8 cellular contexts compared by ENCODE assay signal in the genomic region with DNA sequence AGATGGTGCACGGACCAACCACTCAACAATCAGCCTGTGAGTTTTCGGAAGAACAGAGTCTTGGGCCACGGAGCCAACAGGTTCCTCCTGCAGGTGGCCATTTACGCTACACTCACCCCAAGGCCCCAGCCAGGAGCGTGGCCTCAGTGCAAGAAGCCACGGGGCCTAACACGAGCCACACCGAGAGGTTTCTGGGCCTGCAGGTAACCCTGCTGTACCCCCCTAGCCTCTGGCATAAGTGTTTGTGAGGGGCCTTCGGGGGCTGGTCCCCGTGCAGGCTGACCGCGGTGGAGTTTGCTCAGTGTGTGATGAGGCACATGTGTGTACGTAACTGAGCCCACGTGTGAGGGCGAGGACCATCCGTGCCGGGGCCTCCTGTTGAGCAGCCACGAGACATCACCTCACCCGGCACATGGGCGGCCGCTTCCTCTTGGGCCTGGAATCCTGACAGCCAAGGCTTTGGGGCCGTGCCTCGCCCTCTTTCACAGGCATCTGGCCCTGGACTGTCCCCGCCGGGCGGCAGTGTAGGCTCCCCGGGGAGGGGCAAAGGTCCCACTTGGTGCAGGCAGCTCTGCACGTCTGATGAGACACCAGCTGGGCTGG.
DNase-seq lines count a peak whose midpoint lies in the region; ATAC-seq and TF ChIP-seq lines count a peak whose summit lies in the region.

No MANE protein-coding gene starts in this region.

- H3K4me1 ChIP-seq in Caco-2, result no peaks in the 10 kb centered on the region

- intact Hi-C loops in Caco-2 (cut with micrococcal nuclease; ENCODE audit: unreplicated experiment), result no loop called here

- H3K27me3 ChIP-seq in Caco-2 (replicated peaks; ENCODE audit: control insufficient read depth, insufficient read depth, low read length), result no peaks in the 10 kb centered on the region

- BruUV-seq in Caco-2 (replicated peaks; lab: Mats Ljungman, UMichigan), result no TSS peak

- peak overlapping the region; percentile 32 for H3K27ac Mint-ChIP-seq in Caco-2 (ENCODE audit: unreplicated experiment)
- peak overlapping the region; percentile 97 for H3K27ac Mint-ChIP-seq in activated CD8-positive, alpha-beta memory T cell treated with anti-CD3 and anti-CD28 coated beads, Interleukin-2, amount 10 ng/mL, durations not matched to agents 7 days and 5 days
- peak overlapping the region; percentile 89 to 99 (median 94) for H3K27ac Mint-ChIP-seq in naive B cell
- no peak overlapping the region for H3K27ac Mint-ChIP-seq in progenitor cell of endocrine pancreas

- DNase-seq in Caco-2, result peak in 1 of 2 experiments; percentile 33
- peak; percentile 62 for DNase-seq in activated CD8-positive, alpha-beta memory T cell treated with anti-CD3 and anti-CD28 coated beads, Interleukin-2, amount 10 ng/mL, durations not matched to agents 7 days and 5 days
- peak; percentile 9 for DNase-seq in naive B cell
- DNase-seq in progenitor cell of endocrine pancreas (ENCODE audit: low spot score, unreplicated experiment), result no peak
- no peak for DNase-seq in NCI-H2081 (lab: John Stamatoyannopoulos, UW)
- DNase-seq in mucosa of gallbladder (ENCODE audit: low spot score), result no peak

- peak; percentile 7 for ATAC-seq in HG02588 (IDR thresholded peaks at IDR 0.05; ENCODE audit: unreplicated experiment)
- ATAC-seq in activated CD8-positive, alpha-beta memory T cell treated with anti-CD3 and anti-CD28 coated beads, Interleukin-2, amount 10 ng/mL, durations not matched to agents 7 days and 5 days, result peak; percentile 37
- ATAC-seq in naive B cell (ENCODE audit: low read depth in 2 of 2), result peak; percentile 5 to 7
- no peak for ATAC-seq in HG03469 (IDR thresholded peaks at IDR 0.05; ENCODE audit: unreplicated experiment)

- H3K4me3 ChIP-seq in Caco-2 (ENCODE audit: low read depth, low read length), result no peak overlapping the region

- H3K36me3 ChIP-seq in Caco-2 (ENCODE audit: control insufficient read depth, insufficient read depth, low read length), result no peaks in the 10 kb centered on the region

- peaks cover 11% of the 10 kb centered on the region for H3K4me1 Mint-ChIP-seq in Caco-2 (ENCODE audit: low read depth, unreplicated experiment)
- peaks cover 37% of the 10 kb centered on the region for H3K4me1 Mint-ChIP-seq in activated CD8-positive, alpha-beta memory T cell treated with anti-CD3 and anti-CD28 coated beads, Interleukin-2, amount 10 ng/mL, durations not matched to agents 7 days and 5 days
- peaks cover 30 to 35% (median 31%) of the 10 kb centered on the region in 3 donors for H3K4me1 Mint-ChIP-seq in naive B cell
- H3K4me1 Mint-ChIP-seq in progenitor cell of endocrine pancreas (ENCODE audit: low read depth), result peaks cover 1% of the 10 kb centered on the region

- CTCF ChIA-PET in Caco-2 (lab: Charles Lee), result no interaction called here
- CTCF ChIA-PET in activated CD8-positive, alpha-beta memory T cell treated with anti-CD3 and anti-CD28 coated beads, Interleukin-2, amount 10 ng/mL, durations not matched to agents 7 days and 5 days (lab: Charles Lee), result interaction anchor here (0.7 to 1.5 kb wide), 4 partner anchors 59 to 299 kb away, joined by 3 to 10 read pairs (median 6); no protein-coding TSS in a partner anchor

- H3K36me3 Mint-ChIP-seq in Caco-2 (ENCODE audit: insufficient read depth, unreplicated experiment), result peaks cover 6% of the 10 kb centered on the region
- peaks cover 2% of the 10 kb centered on the region for H3K36me3 Mint-ChIP-seq in activated CD8-positive, alpha-beta memory T cell treated with anti-CD3 and anti-CD28 coated beads, Interleukin-2, amount 10 ng/mL, durations not matched to agents 7 days and 5 days
- H3K36me3 Mint-ChIP-seq in naive B cell, result no peaks in the 10 kb centered on the region
- H3K36me3 Mint-ChIP-seq in progenitor cell of endocrine pancreas (ENCODE audit: insufficient read depth), result no peaks in the 10 kb centered on the region

- H3K9me3 ChIP-seq in Caco-2, result no peaks in the 10 kb centered on the region

- TF ChIP-seq CTCF in Caco-2 (IDR thresholded peaks at IDR 0.05; ENCODE audit: insufficient read depth in 1 of 2, low read depth in 1 of 2, low read length in 1 of 2, severe bottlenecking in 1 of 2, unreplicated experiment in 1 of 2), result no peak
- TF ChIP-seq CTCF in progenitor cell of endocrine pancreas (IDR thresholded peaks at IDR 0.05; ENCODE audit: unreplicated experiment), result no peak

- POLR2A ChIA-PET in Caco-2 (lab: Charles Lee), result no interaction called here

- H3K4me3 Mint-ChIP-seq in Caco-2 (ENCODE audit: unreplicated experiment) (no peak overlapping the region), naive B cell (peak overlapping the region; percentile 83 to 99 (median 91)), progenitor cell of endocrine pancreas (ENCODE audit: low read depth) (no peak overlapping the region)
- H3K4me3 Mint-ChIP-seq in activated CD8-positive, alpha-beta memory T cell treated with anti-CD3 and anti-CD28 coated beads, Interleukin-2, amount 10 ng/mL, durations not matched to agents 7 days and 5 days, result peak overlapping the region; percentile 79

- no peaks in the 10 kb centered on the region for H3K9me3 Mint-ChIP-seq in Caco-2 (ENCODE audit: unreplicated experiment)
- no peaks in the 10 kb centered on the region for H3K9me3 Mint-ChIP-seq in activated CD8-positive, alpha-beta memory T cell treated with anti-CD3 and anti-CD28 coated beads, Interleukin-2, amount 10 ng/mL, durations not matched to agents 7 days and 5 days (ENCODE audit: low read depth)
- H3K9me3 Mint-ChIP-seq in naive B cell, result peaks cover 0 to 8% (median 0%) of the 10 kb centered on the region in 7 donors
- no peaks in the 10 kb centered on the region for H3K9me3 Mint-ChIP-seq in progenitor cell of endocrine pancreas (ENCODE audit: low read depth)

- H3K27me3 Mint-ChIP-seq in Caco-2 (ENCODE audit: insufficient read depth, unreplicated experiment) (no peaks in the 10 kb centered on the region), naive B cell (no peaks in the 10 kb centered on the region), progenitor cell of endocrine pancreas (peaks cover 27% of the 10 kb centered on the region)
- H3K27me3 Mint-ChIP-seq in activated CD8-positive, alpha-beta memory T cell treated with anti-CD3 and anti-CD28 coated beads, Interleukin-2, amount 10 ng/mL, durations not matched to agents 7 days and 5 days, result no peaks in the 10 kb centered on the region

Comparison
In these comparisons a context has a peak if more than half of its experiments do, and no peak if none do; other contexts are left out.
1. DNase-seq: peak in activated CD8-positive, alpha-beta memory T cell treated with anti-CD3 and anti-CD28 coated beads, Interleukin-2, amount 10 ng/mL, durations not matched to agents 7 days and 5 days (single experiment) and naive B cell (single experiment); none in progenitor cell of endocrine pancreas (single experiment), NCI-H2081 (0 of 2) and mucosa of gallbladder (single experiment).
2. H3K4me3 Mint-ChIP-seq: peak in activated CD8-positive, alpha-beta memory T cell treated with anti-CD3 and anti-CD28 coated beads, Interleukin-2, amount 10 ng/mL, durations not matched to agents 7 days and 5 days (single experiment) and naive B cell (8 of 8); none in Caco-2 (single experiment) and progenitor cell of endocrine pancreas (single experiment).